In the genomic region with DNA sequence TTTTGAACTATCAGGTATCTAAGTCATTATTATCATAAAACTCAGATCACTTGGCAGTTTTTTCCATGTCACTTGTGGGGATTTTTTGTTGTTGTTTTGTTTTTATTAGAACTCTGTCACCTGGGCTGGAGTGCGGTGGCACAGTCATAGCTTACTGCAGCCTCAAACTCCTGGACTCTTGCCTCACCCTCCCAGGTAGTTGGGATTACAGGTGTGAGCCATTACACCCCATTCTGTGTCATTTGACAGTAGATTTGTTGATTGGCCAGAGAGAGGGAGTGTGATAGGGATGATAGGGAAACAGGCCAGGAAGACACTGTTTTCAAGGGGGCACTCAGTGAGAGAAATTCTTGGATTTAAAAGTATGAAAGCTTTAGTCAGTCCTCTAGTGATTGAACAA, we compare ENCODE assay signal across 1 cellular context.
TF ChIP-seq lines count a peak whose summit lies in the region.

No MANE protein-coding gene starts in this region.

TF ChIP-seq in GM12878, 131 proteins besides CTCF, POLR2A, EP300 and RAD21:
- no peak for TF ChIP-seq PAX8 (IDR thresholded peaks at IDR 0.05)
- no peak for TF ChIP-seq IKZF1 (conservative IDR thresholded peaks at IDR 0.05)
- TF ChIP-seq, protein P1, sequence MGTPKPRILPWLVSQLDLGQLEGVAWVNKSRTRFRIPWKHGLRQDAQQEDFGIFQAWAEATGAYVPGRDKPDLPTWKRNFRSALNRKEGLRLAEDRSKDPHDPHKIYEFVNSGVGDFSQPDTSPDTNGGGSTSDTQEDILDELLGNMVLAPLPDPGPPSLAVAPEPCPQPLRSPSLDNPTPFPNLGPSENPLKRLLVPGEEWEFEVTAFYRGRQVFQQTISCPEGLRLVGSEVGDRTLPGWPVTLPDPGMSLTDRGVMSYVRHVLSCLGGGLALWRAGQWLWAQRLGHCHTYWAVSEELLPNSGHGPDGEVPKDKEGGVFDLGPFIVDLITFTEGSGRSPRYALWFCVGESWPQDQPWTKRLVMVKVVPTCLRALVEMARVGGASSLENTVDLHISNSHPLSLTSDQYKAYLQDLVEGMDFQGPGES (IDR thresholded peaks at IDR 0.05) = no peak
- TF ChIP-seq, protein P2, sequence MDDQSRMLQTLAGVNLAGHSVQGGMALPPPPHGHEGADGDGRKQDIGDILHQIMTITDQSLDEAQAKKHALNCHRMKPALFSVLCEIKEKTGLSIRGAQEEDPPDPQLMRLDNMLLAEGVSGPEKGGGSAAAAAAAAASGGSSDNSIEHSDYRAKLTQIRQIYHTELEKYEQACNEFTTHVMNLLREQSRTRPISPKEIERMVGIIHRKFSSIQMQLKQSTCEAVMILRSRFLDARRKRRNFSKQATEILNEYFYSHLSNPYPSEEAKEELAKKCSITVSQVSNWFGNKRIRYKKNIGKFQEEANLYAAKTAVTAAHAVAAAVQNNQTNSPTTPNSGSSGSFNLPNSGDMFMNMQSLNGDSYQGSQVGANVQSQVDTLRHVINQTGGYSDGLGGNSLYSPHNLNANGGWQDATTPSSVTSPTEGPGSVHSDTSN (IDR thresholded peaks at IDR 0.05; ENCODE audit: insufficient replicate concordance, low read depth, low read length) = no peak
- TF ChIP-seq PML (IDR thresholded peaks at IDR 0.05; ENCODE audit: low read length) = no peak
- TF ChIP-seq YBX1 (IDR thresholded peaks at IDR 0.05) = no peak
- TF ChIP-seq NRF1 (conservative IDR thresholded peaks at IDR 0.05; ENCODE audit: low read depth, low read length) = no peak
TF ChIP-seq in GM12878: peak in this region for 0.
